ENCODE assay signal across 10 cellular contexts in the genomic region with DNA sequence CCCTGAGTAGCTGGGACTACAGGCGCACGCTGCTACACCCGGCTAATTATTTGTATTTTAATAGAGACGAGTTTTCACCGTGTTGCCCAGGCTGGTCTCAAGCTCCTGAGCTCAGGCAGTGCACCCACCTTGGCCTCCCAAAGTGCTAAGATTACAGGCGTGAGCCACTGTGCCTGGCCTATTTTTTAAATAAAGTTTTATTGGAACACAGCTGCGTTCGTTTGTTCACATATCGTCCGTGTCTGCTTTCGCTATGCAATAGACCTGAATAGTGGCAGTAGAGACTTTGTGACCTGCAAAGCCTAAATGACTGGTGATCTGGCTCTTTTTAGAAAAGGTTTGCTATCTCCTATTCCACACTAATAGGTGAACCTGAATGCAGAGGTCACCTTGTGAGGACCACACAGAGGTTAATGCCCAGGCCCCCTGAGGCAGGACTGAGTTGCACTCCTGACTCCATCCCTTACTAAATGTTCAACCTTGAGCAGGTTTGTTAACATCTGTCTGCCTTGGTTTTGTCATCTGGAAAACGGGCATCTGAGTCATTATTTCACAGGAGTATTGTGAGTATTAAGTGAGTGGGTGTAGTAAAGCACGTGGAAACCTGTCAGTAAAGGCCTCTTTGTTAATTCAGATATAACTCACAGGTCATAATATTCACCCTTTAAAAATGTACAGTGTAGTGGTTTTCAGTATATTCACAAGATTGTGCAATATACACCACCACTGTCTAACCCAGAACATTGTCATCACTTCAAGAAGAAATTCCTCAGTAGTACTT.
A peak's percentile ranks its signal among the peaks of the same experiment; 100 is the strongest.
DNase-seq lines count a peak whose midpoint lies in the region; ATAC-seq and TF ChIP-seq lines count a peak whose summit lies in the region.
"Had no signal": no experiment of that assay in that cellular context is flagged by ENCODE, and none has a peak within 500 bp of the region (broad histone marks: within the 10 kb centered on the region; RNA-seq: fewer than 3 reads in every experiment).

No MANE protein-coding gene starts in this region.

- no peak overlapping the region for H3K4me3 ChIP-seq in colonic mucosa

- H3K9me3 ChIP-seq in colonic mucosa: no peaks in the 10 kb centered on the region

- CTCF ChIA-PET in T-cell (lab: Charles Lee): no interaction called here

- H3K4me3 Mint-ChIP-seq in T-cell: no peak overlapping the region

- H3K27ac Mint-ChIP-seq in T-cell: no peak overlapping the region

- H3K36me3 Mint-ChIP-seq in T-cell: peaks cover 24% of the 10 kb centered on the region

- POLR2A ChIA-PET in T-cell (lab: Charles Lee): no interaction called here

- intact Hi-C loops in colonic mucosa (cut with DNase I): no loop called here

- H3K27me3 ChIP-seq in colonic mucosa: no peaks in the 10 kb centered on the region

- H3K4me1 Mint-ChIP-seq in T-cell: peaks cover 39 to 45% (median 44%) of the 10 kb centered on the region in 3 donors

- no peak for TF ChIP-seq CTCF in colonic mucosa (IDR thresholded peaks at IDR 0.05)

- H3K36me3 ChIP-seq in colonic mucosa: no peaks in the 10 kb centered on the region

- peaks cover 9% of the 10 kb centered on the region for H3K4me1 ChIP-seq in colonic mucosa

- H3K9ac ChIP-seq in colonic mucosa (ENCODE audit: low read depth in 2 of 2, low read length in 2 of 2): no peak overlapping the region
- H3K9ac ChIP-seq: KMS-11 had no signal

- H3K27me3 Mint-ChIP-seq in T-cell: no peaks in the 10 kb centered on the region

- DNase-seq in COLO829 (ENCODE audit: low spot score): peak; percentile 35
- DNase-seq in M059J (ENCODE audit: low read depth): peak; percentile 15
- no peak for DNase-seq in colonic mucosa
- peak; percentile 81 for DNase-seq in non-pigmented ciliary epithelial cell (ENCODE audit: low read depth)
- DNase-seq in T-cell: no peak
- DNase-seq: NCI-H526; stimulated activated CD4-positive, alpha-beta T cell treated with anti-CD3 and anti-CD28 coated beads, Interleukin-12 subunit alpha, Interleukin-12 subunit beta, amount 100 ng/mL, for 4 hours had no signal

- H3K9me3 Mint-ChIP-seq in T-cell: peaks cover 0 to 8% (median 0%) of the 10 kb centered on the region in 3 donors

- ATAC-seq in HG03565 (IDR thresholded peaks at IDR 0.05; ENCODE audit: unreplicated experiment): no peak
- ATAC-seq in T-cell (replicated peaks in 1 of 4): no peak
- no peak for ATAC-seq in HG03457 (IDR thresholded peaks at IDR 0.05; ENCODE audit: unreplicated experiment)

- H3K27ac ChIP-seq in colonic mucosa: peak overlapping the region; percentile 85
- H3K27ac ChIP-seq: KMS-11 had no signal

Comparison
In these comparisons a context has a peak if more than half of its experiments do, and no peak if none do; other contexts are left out.
1. DNase-seq: peak in COLO829 (single experiment), M059J (single experiment) and non-pigmented ciliary epithelial cell (single experiment); none in colonic mucosa (single experiment) and T-cell (0 of 34).